ENCODE assay signal across 13 cellular contexts in the genomic region with DNA sequence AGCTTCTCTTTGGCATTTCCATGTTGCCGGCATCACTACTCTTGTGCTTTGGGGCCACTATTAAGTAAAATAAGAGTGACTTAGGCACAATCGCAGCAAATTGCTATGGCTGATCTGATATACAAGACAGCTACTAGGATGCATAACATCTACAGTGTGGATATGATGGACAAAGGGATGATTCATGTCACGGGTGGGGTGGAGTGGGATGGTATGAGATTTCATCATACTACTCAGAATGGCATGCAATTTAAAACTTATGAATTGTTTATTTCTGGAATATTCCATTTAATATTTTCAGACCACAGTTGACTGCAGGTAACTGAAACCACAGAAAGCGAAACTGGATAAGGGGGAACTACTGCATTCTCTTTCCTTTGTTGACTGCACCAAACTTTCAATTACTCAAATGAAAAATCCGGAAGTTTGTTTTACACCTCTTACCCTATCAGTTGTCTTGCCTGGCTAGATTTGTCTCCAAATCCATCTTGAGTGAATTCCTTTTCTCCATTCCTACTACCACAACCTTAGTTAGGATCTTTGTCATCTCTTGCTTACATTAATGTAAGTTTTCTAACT.
A peak's percentile ranks its signal among the peaks of the same experiment; 100 is the strongest.
DNase-seq lines count a peak whose midpoint lies in the region; ATAC-seq, FAIRE-seq and TF ChIP-seq lines count a peak whose summit lies in the region.
"Had no signal": no experiment of that assay in that cellular context is flagged by ENCODE, and none has a peak within 500 bp of the region (broad histone marks: within the 10 kb centered on the region; RNA-seq: fewer than 3 reads in every experiment).

No MANE protein-coding gene starts in this region.

- in situ Hi-C loops in GM13976 (cut with MboI; ENCODE audit: low sequenced_read_pairs, unreplicated experiment) = no loop called here

- H3K79me2 ChIP-seq in PC-3 (ENCODE audit: low read length) = no peaks in the 10 kb centered on the region

- no peak overlapping the region for H2AFZ ChIP-seq in PC-3 (ENCODE audit: low read length)

- H4K20me1 ChIP-seq in PC-3 (ENCODE audit: low read length) = no peaks in the 10 kb centered on the region

- H3K4me1 ChIP-seq in PC-3 (ENCODE audit: insufficient read depth, low read length) = peaks cover 46% of the 10 kb centered on the region

- H3K36me3 ChIP-seq in PC-3 (ENCODE audit: low read depth, low read length) = no peaks in the 10 kb centered on the region

- intact Hi-C loops in PC-3 (cut with micrococcal nuclease) = no loop called here

- TF ChIP-seq CTCF in PC-3 (conservative IDR thresholded peaks at IDR 0.05; ENCODE audit: low read depth, low read length) = no peak
- no peak for TF ChIP-seq CTCF in GM10248 (IDR thresholded peaks at IDR 0.05; ENCODE audit: control extremely low read depth, extremely low read depth, low read depth, missing control alignments)
- no peak for TF ChIP-seq CTCF in GM13976 (IDR thresholded peaks at IDR 0.05; ENCODE audit: borderline replicate concordance, control extremely low read depth, extremely low read depth, insufficient read depth, missing control alignments)

- peak; percentile 49 for FAIRE-seq in GM19239 (lab: Jason Lieb, UNC)
- FAIRE-seq: islet of Langerhans had no signal

- H3K4me3 ChIP-seq in PC-3 (ENCODE audit: low read length) = no peak overlapping the region
- H3K4me3 ChIP-seq: dorsolateral prefrontal cortex had no signal

- DNase-seq in GM19239 (ENCODE audit: insufficient read length, low spot score) (no peak), PC-3 (peak; percentile 44), iris pigment epithelial cell (ENCODE audit: low read depth) (peak; percentile 73), AG08396 (ENCODE audit: low spot score) (no peak), inferior parietal cortex (ENCODE audit: extremely low spot score) (no peak), GM10248 (ENCODE audit: extremely low spot score) (no peak), GM13976 (ENCODE audit: low spot score) (no peak)
- DNase-seq: activated effector memory CD4-positive, alpha-beta T cell treated with Interleukin-2 at 50 U/mL for 16 hours; DMS153; dorsolateral prefrontal cortex; NCI-H69 had no signal

- ATAC-seq in HG02973 (IDR thresholded peaks at IDR 0.05; ENCODE audit: unreplicated experiment) (peak; percentile 63), PC-3 (peak; percentile 37; the same call in 1 of the 2 replicates)

- no peak overlapping the region for H3K4me2 ChIP-seq in PC-3 (ENCODE audit: low read length)

- no peaks in the 10 kb centered on the region for H3K27me3 ChIP-seq in PC-3 (ENCODE audit: low read length)
- H3K27me3 ChIP-seq: dorsolateral prefrontal cortex had no signal

- H3K9me3 ChIP-seq in PC-3 (ENCODE audit: low read length) = no peaks in the 10 kb centered on the region

- CTCF ChIA-PET in PC-3 (lab: Charles Lee) (no interaction called here), GM10248 (lab: Yijun Ruan, JAX) (no interaction called here)

- no peaks in the 10 kb centered on the region for H3F3A ChIP-seq in PC-3 (ENCODE audit: low read length, unreplicated experiment)

- no TSS peak for BruUV-seq in PC-3 (replicated peaks; lab: Mats Ljungman, UMichigan)

- POLR2A ChIA-PET in PC-3 (lab: Charles Lee; ENCODE audit: unreplicated experiment) = no interaction called here
- POLR2A ChIA-PET in GM10248 (lab: Yijun Ruan, JAX) = no interaction called here

- H3K27ac ChIP-seq in PC-3 (ENCODE audit: low read length) = peak overlapping the region; percentile 27; the same call in 1 of the 2 replicates
- H3K27ac ChIP-seq: dorsolateral prefrontal cortex had no signal

- H3K9me2 ChIP-seq in PC-3 (replicated peaks; ENCODE audit: low read length) = no peaks in the 10 kb centered on the region

- no peak overlapping the region for H3K9ac ChIP-seq in PC-3 (ENCODE audit: low read length)

Comparison
In these comparisons a context has a peak if more than half of its experiments do, and no peak if none do; other contexts are left out.
1. DNase-seq: peak in PC-3 (single experiment) and iris pigment epithelial cell (single experiment); none in GM19239 (single experiment), AG08396 (single experiment), inferior parietal cortex (single experiment), GM10248 (single experiment) and GM13976 (single experiment).